In genomic region chr2:159755788-159756187, GRCh38 we compare ENCODE assay signal across 9 cellular contexts. TPM values are rescaled to one million over a fixed set of nuclear protein-coding genes. Genes with fewer than 3 reads are reported as not detected.
DNase-seq lines count a peak whose midpoint lies in the region; ATAC-seq and TF ChIP-seq lines count a peak whose summit lies in the region.
"Had no signal": no experiment of that assay in that cellular context is flagged by ENCODE, and none has a peak within 500 bp of the region (broad histone marks: within the 10 kb centered on the region; RNA-seq: fewer than 3 reads in every experiment).

No MANE protein-coding gene starts in this region.

- peak; percentile 20 for DNase-seq in activated CD4-positive, alpha-beta T cell treated with anti-CD3 and anti-CD28 coated beads for 48 hours
- DNase-seq in activated CD4-positive, alpha-beta T cell treated with anti-CD3 and anti-CD28 coated beads, Interleukin-2, amount 50 U/mL, for 4 hours: no peak
- DNase-seq in HuH-7 (ENCODE audit: low spot score): peak; percentile 38
- DNase-seq in chondrocyte (ENCODE audit: low spot score): no peak
- DNase-seq in omental fat pad (ENCODE audit: low spot score): no peak
- DNase-seq in prostate gland (ENCODE audit: low spot score): no peak
- no peak for DNase-seq in GM19240 (ENCODE audit: insufficient read length, low spot score)

- H3K27me3 Mint-ChIP-seq in chondrocyte (ENCODE audit: low read depth): no peaks in the 10 kb centered on the region

- no peak overlapping the region for H3K4me3 ChIP-seq in prostate gland

- peak; percentile 73 for ATAC-seq in omental fat pad (ENCODE audit: low FRiP score)
- no peak for ATAC-seq in HG02588 (IDR thresholded peaks at IDR 0.05; ENCODE audit: unreplicated experiment)

- H3K27ac ChIP-seq in prostate gland: no peak overlapping the region

- peaks cover 26% of the 10 kb centered on the region for H3K36me3 Mint-ChIP-seq in chondrocyte (ENCODE audit: low read depth)

- no peaks in the 10 kb centered on the region for H3K9me3 ChIP-seq in prostate gland
- H3K9me3 ChIP-seq: Caco-2 had no signal

- TF ChIP-seq CTCF in chondrocyte (IDR thresholded peaks at IDR 0.05) (peak; percentile 61), omental fat pad (IDR thresholded peaks at IDR 0.05) (no peak), prostate gland (IDR thresholded peaks at IDR 0.05) (no peak)

- no peaks in the 10 kb centered on the region for H3K4me1 ChIP-seq in prostate gland (replicated peaks)

- no peak overlapping the region for H3K4me3 Mint-ChIP-seq in chondrocyte (ENCODE audit: unreplicated experiment)

- no peak overlapping the region for H3K27ac Mint-ChIP-seq in chondrocyte (ENCODE audit: unreplicated experiment)

- H3K4me1 Mint-ChIP-seq in chondrocyte (ENCODE audit: low read depth): peaks cover 34% of the 10 kb centered on the region

- TF ChIP-seq POLR2A in prostate gland (IDR thresholded peaks at IDR 0.05): no peak

- H3K36me3 ChIP-seq in prostate gland: peaks cover 0 to 3% of the 10 kb centered on the region in 2 donors

- H3K9me3 Mint-ChIP-seq in chondrocyte (ENCODE audit: low read depth): no peaks in the 10 kb centered on the region

- H3K27me3 ChIP-seq in prostate gland (replicated peaks; ENCODE audit: insufficient read depth): no peaks in the 10 kb centered on the region

- intact Hi-C loops in prostate gland (cut with DNase I): no loop called here

RNA-seq across cellular contexts. Expression of gene CD302, which starts 42.2 kb away (rescaled TPM):
- total RNA-seq in chondrocyte (6.0 to 10.6 TPM (median 6.4 TPM) in 3 replicates), omental fat pad (100 to 1,000 TPM in 2 of 4 donors, 10 to 100 TPM in 2; 79.6 to 194 (median 121) TPM), prostate gland (10 to 100 TPM; 39.3 to 40.4 TPM)

RNA-seq across cellular contexts. Expression of gene MARCHF7, which starts 43.5 kb away (rescaled TPM):
- 71.5 to 79.8 TPM (median 78.7 TPM) in 3 replicates for total RNA-seq in chondrocyte
- 100 to 1,000 TPM in 1 of 4 donors, 10 to 100 TPM in 3; 70.2 to 114 (median 81.5) TPM for total RNA-seq in omental fat pad
- total RNA-seq in prostate gland: 100 to 1,000 TPM in 1 of 2 donors, 10 to 100 TPM in 1; 60.7 to 119 TPM

Comparison
In these comparisons a context has a peak if more than half of its experiments do, and no peak if none do; other contexts are left out.
1. DNase-seq: peak in activated CD4-positive, alpha-beta T cell treated with anti-CD3 and anti-CD28 coated beads for 48 hours (single experiment) and HuH-7 (single experiment); none in activated CD4-positive, alpha-beta T cell treated with anti-CD3 and anti-CD28 coated beads, Interleukin-2, amount 50 U/mL, for 4 hours (0 of 2), chondrocyte (single experiment), omental fat pad (single experiment), prostate gland (single experiment) and GM19240 (single experiment).